Comparison of ENCODE assay signal across 9 cellular contexts in the genomic region with DNA sequence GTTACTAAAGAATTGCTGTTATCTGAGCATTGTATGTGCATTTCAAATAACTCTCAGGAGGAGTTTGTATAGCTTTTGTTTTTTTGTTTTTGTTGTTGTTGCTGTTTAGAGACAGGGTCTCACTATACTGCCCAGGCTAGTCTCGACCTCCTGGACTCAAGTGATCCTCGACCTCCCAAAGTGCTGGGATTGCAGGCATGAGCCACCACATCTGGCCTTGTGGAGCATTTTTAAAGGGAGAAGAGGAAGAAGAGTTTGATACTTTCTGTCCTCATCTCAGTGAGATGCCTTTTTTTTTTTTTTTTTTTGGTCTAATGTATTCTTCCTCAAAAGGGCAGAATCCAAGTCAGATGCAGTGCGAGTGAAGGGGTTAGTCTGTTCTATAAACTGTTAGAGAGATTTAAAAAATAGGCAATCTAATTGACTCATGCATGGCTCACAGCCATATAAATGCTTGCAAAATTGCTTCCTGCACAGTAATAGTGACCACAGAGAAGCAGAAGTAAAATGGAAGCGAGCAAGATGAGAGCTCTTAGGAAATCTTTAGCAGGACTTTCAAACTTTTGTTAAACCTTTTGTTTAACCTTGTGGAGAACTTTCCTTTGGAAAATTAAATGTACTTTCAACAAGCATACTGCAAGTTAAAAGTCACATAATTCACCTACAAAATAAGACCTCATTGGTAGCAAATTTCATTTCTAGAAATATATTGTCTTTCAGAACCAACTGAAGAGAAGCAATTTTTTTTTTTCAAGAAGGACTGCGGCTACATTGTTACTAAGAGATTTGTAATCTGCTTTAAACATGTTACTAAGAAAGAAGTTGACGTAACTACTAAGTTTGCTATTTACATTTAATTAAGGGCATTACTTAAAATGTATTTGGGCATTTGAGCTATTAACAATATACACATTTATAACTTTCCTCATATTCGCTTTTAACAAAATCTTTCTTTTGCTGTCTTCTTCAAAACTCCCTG. TPM values are rescaled to one million over a fixed set of nuclear protein-coding genes. Genes with fewer than 3 reads are reported as not detected.
DNase-seq lines count a peak whose midpoint lies in the region; TF ChIP-seq lines count a peak whose summit lies in the region.
"Had no signal": no experiment of that assay in that cellular context is flagged by ENCODE, and none has a peak within 500 bp of the region (broad histone marks: within the 10 kb centered on the region; RNA-seq: fewer than 3 reads in every experiment).

No MANE protein-coding gene starts in this region.

- POLR2A ChIA-PET in PC-9 (lab: Charles Lee; ENCODE audit: unreplicated experiment), result no interaction called here

- no peak overlapping the region for H2AFZ ChIP-seq in PC-9

- WGBS in esophagus muscularis mucosa, result 43% methylated on average over 7 of the region's 7 CpGs

- no peak overlapping the region for H3K27ac ChIP-seq in PC-9
- H3K27ac ChIP-seq in esophagus muscularis mucosa (replicated peaks in 1 of 4), result peak overlapping the region; percentile 51 to 76 (median 66)

- DNase-seq in EL (peak; percentile 86), PC-9 (peak in 1 of 2 experiments; percentile 38), esophagus muscularis mucosa (ENCODE audit: extremely low spot score) (no peak), non-pigmented ciliary epithelial cell (ENCODE audit: low read depth) (peak; percentile 49), 8988T (no peak), cerebellar cortex (ENCODE audit: low spot score) (no peak), T-helper 9 cell (no peak), DMS79 treated with DMSO at 0.1 percent for 48 hours (lab: John Stamatoyannopoulos, UW) (no peak)

- H3K79me2 ChIP-seq in PC-9 (ENCODE audit: low read depth), result no peaks in the 10 kb centered on the region

- CTCF ChIA-PET in PC-9 (lab: Charles Lee), result no interaction called here

- H3K36me3 ChIP-seq in PC-9 (ENCODE audit: low read depth) (no peaks in the 10 kb centered on the region), esophagus muscularis mucosa (no peaks in the 10 kb centered on the region)

- no peaks in the 10 kb centered on the region for H3K9me2 ChIP-seq in PC-9 (ENCODE audit: insufficient read depth)

- TF ChIP-seq CTCF in PC-9 (conservative IDR thresholded peaks at IDR 0.05) (no peak), esophagus muscularis mucosa (IDR thresholded peaks at IDR 0.05) (no peak)

- H3K9me3 ChIP-seq in PC-9 (ENCODE audit: insufficient read depth, low read depth) (no peaks in the 10 kb centered on the region), esophagus muscularis mucosa (no peaks in the 10 kb centered on the region)

- intact Hi-C loops in PC-9 (cut with micrococcal nuclease; ENCODE audit: unreplicated experiment), result no loop called here
- intact Hi-C loops in esophagus muscularis mucosa (cut with DNase I), result no loop called here

- H3K4me2 ChIP-seq in PC-9, result peak overlapping the region; percentile 31; the same call in 1 of the 2 replicates

- H3K27me3 ChIP-seq in PC-9 (ENCODE audit: insufficient read depth, low read depth) (no peaks in the 10 kb centered on the region), esophagus muscularis mucosa (no peaks in the 10 kb centered on the region)

- no peak for TF ChIP-seq EP300 in esophagus muscularis mucosa (IDR thresholded peaks at IDR 0.05)

- TF ChIP-seq POLR2A in esophagus muscularis mucosa (IDR thresholded peaks at IDR 0.05; ENCODE audit: low read depth), result no peak

- no TSS peak for BruUV-seq in PC-9 (replicated peaks; lab: Mats Ljungman, UMichigan)

- peaks cover 6% of the 10 kb centered on the region; the same call in 1 of the 2 replicates for H3K4me1 ChIP-seq in PC-9 (replicated peaks; ENCODE audit: insufficient read depth)
- peaks cover 0 to 35% (median 27%) of the 10 kb centered on the region in 4 donors for H3K4me1 ChIP-seq in esophagus muscularis mucosa

- H3K4me3 ChIP-seq in PC-9 (no peak overlapping the region), esophagus muscularis mucosa (no peak overlapping the region)
- H3K4me3 ChIP-seq: GM12878 had no signal

- H4K20me1 ChIP-seq in PC-9 (ENCODE audit: insufficient read depth), result no peaks in the 10 kb centered on the region

- H3F3A ChIP-seq in PC-9 (ENCODE audit: insufficient read depth, low read depth), result 0 out of 2 replicates have a peak, but pooled peaks cover 3% of the 10 kb centered on the region

RNA-seq across cellular contexts. Expression of a gene that starts 52.3 kb away (rescaled TPM):
- total RNA-seq in PC-9 (2021), result 17.7 and 26.8 TPM in 2 replicates
- 100 to 1,000 TPM in 3 of 4 donors, 10 to 100 TPM in 1; 77.2 to 110 (median 106) TPM for total RNA-seq in esophagus muscularis mucosa

Comparison
In these comparisons a context has a peak if more than half of its experiments do, and no peak if none do; other contexts are left out.
1. DNase-seq: peak in EL (single experiment) and non-pigmented ciliary epithelial cell (single experiment); none in esophagus muscularis mucosa (single experiment), 8988T (single experiment), cerebellar cortex (single experiment), T-helper 9 cell (single experiment) and DMS79 treated with DMSO at 0.1 percent for 48 hours (single experiment).